Comparison of ENCODE assay signal across 24 cellular contexts in genomic region chr1:231693361-231694080, GRCh38.
DNase-seq lines count a peak whose midpoint lies in the region; ATAC-seq lines count a peak whose summit lies in the region.
"Had no signal": no experiment of that assay in that cellular context is flagged by ENCODE, and none has a peak within 500 bp of the region (broad histone marks: within the 10 kb centered on the region; RNA-seq: fewer than 3 reads in every experiment).

No MANE protein-coding gene starts in this region.

- DNase-seq in NCI-H526 (lab: John Stamatoyannopoulos, UW): peak; percentile 9 to 30
- no peak for DNase-seq in NCI-H526 treated with DMSO at 0.1 percent for 48 hours (lab: John Stamatoyannopoulos, UW)
- peak; percentile 69 to 88 for DNase-seq in NCI-H446 (lab: John Stamatoyannopoulos, UW)
- DNase-seq in right cardiac atrium: peak in 2 of 3 donors; percentile 64 to 74
- no peak for DNase-seq in NCI-H1417 (lab: John Stamatoyannopoulos, UW)
- no peak for DNase-seq in SIG-M5 (lab: John Stamatoyannopoulos, UW)
- no peak for DNase-seq in MV-4-11 (lab: John Stamatoyannopoulos, UW)
- DNase-seq: activated CD8-positive, alpha-beta memory T cell treated with anti-CD3 and anti-CD28 coated beads, Interleukin-2, amount 50 U/mL, for 48 hours; activated naive CD8-positive, alpha-beta T cell treated with anti-CD3 and anti-CD28 coated beads, Interleukin-2, amount 10 ng/mL, durations not matched to agents 7 days and 5 days; Caco-2; colonic mucosa; EL; endodermal cell; esophagus squamous epithelium; HFFc6; Karpas-422; naive B cell; NK-92 treated with Interleukin-12 subunit alpha and Interleukin-12 subunit beta, amount 100 ng/mL, for 24 hours; occipital lobe; spleen; stimulated activated CD4-positive, alpha-beta T cell treated with anti-CD3 and anti-CD28 coated beads, Interleukin-4, amount 100 ng/mL, for 1 hour; WERI-Rb-1 had no signal

- no peaks in the 10 kb centered on the region for H3K9me3 ChIP-seq in right cardiac atrium (ENCODE audit: control insufficient read depth, low read length)
- H3K9me3 ChIP-seq: Caco-2, colonic mucosa, esophagus squamous epithelium, spleen had no signal

- WGBS in right cardiac atrium: 78% methylated on average over 18 of the region's 18 CpGs

- no peak overlapping the region for H3K4me3 ChIP-seq in right cardiac atrium (ENCODE audit: low read length)
- H3K4me3 ChIP-seq: colonic mucosa, esophagus squamous epithelium, SK-N-MC, spleen had no signal

- ATAC-seq in right cardiac atrium: peak; percentile 7 to 34

- intact Hi-C loops in right cardiac atrium (cut with DNase I): no loop called here

- no peaks in the 10 kb centered on the region for H3K27me3 ChIP-seq in right cardiac atrium (ENCODE audit: control insufficient read depth, insufficient read depth)
- H3K27me3 ChIP-seq: colonic mucosa, esophagus squamous epithelium had no signal

- peaks cover 3% of the 10 kb centered on the region for H3K4me1 ChIP-seq in right cardiac atrium (ENCODE audit: control insufficient read depth, insufficient read depth, low read length)
- H3K4me1 ChIP-seq: Caco-2, colonic mucosa had no signal

- H3K27ac ChIP-seq in right cardiac atrium (ENCODE audit: low read length) (no peak overlapping the region), temporal lobe (ENCODE audit: low read depth, low read length) (peak overlapping the region; percentile 31)
- H3K27ac ChIP-seq: colonic mucosa, esophagus squamous epithelium, SK-N-MC, WERI-Rb-1 had no signal

Comparison
In these comparisons a context has a peak if more than half of its experiments do, and no peak if none do; other contexts are left out.
1. DNase-seq: peak in NCI-H526 (2 of 2), NCI-H446 (2 of 2) and right cardiac atrium (2 of 3); none in NCI-H526 treated with DMSO at 0.1 percent for 48 hours (single experiment), NCI-H1417 (0 of 3), SIG-M5 (single experiment) and MV-4-11 (single experiment).